In genomic region chr2:191869178-191869577, GRCh38 we compare ENCODE assay signal across 8 cellular contexts. TPM values are rescaled to one million over a fixed set of nuclear protein-coding genes. Genes with fewer than 3 reads are reported as not detected.
DNase-seq lines count a peak whose midpoint lies in the region; ATAC-seq and TF ChIP-seq lines count a peak whose summit lies in the region.

No MANE protein-coding gene starts in this region.

- H3K4me3 ChIP-seq in fibroblast of pulmonary artery (replicated peaks; ENCODE audit: low read depth, low read length): no peak overlapping the region

- intact Hi-C loops in posterior vena cava (cut with DNase I): no loop called here

- no peak overlapping the region for H3K27ac ChIP-seq in 22Rv1

- ATAC-seq in GM18511 (IDR thresholded peaks at IDR 0.05; ENCODE audit: unreplicated experiment) (peak; percentile 57), HG02678 (IDR thresholded peaks at IDR 0.05; ENCODE audit: unreplicated experiment) (no peak)

- DNase-seq in NCI-H526 (lab: John Stamatoyannopoulos, UW) (peak; percentile 45 to 74), fibroblast of pulmonary artery (ENCODE audit: low read depth) (peak; percentile 53), posterior vena cava (ENCODE audit: low spot score) (no peak), SKM-1 (lab: John Stamatoyannopoulos, UW; ENCODE audit: unreplicated experiment) (no peak), AG08396 (ENCODE audit: low spot score) (no peak)

- TF ChIP-seq CTCF in 22Rv1 (IDR thresholded peaks at IDR 0.05) (peak; percentile 46), fibroblast of pulmonary artery (IDR thresholded peaks at IDR 0.05; ENCODE audit: low read length, missing control alignments) (peak; percentile 31)

RNA-seq across cellular contexts. Expression of gene CAVIN2, which starts 22.3 kb away (rescaled TPM):
- 10 to 100 TPM; 40.4 to 48.8 TPM for total RNA-seq in posterior vena cava

Comparison
In these comparisons a context has a peak if more than half of its experiments do, and no peak if none do; other contexts are left out.
1. DNase-seq: peak in NCI-H526 (2 of 2) and fibroblast of pulmonary artery (single experiment); none in posterior vena cava (single experiment), SKM-1 (single experiment) and AG08396 (single experiment).